ENCODE assay signal across 9 cellular contexts in genomic region chr2:241041557-241042158, GRCh38. TPM values are rescaled to one million over a fixed set of nuclear protein-coding genes. Genes with fewer than 3 reads are reported as not detected.
A peak's percentile ranks its signal among the peaks of the same experiment; 100 is the strongest.
DNase-seq lines count a peak whose midpoint lies in the region; ATAC-seq, FAIRE-seq and TF ChIP-seq lines count a peak whose summit lies in the region.
"Had no signal": no experiment of that assay in that cellular context is flagged by ENCODE, and none has a peak within 500 bp of the region (broad histone marks: within the 10 kb centered on the region; RNA-seq: fewer than 3 reads in every experiment).

No MANE protein-coding gene starts in this region.

- 2% methylated on average over 6 of the region's 6 CpGs for WGBS in GM12878 (ENCODE audit: insufficient coverage, insufficient replicate concordance, low lambda C conversion rate, missing lambda C conversion rate)

- H3K4me1 ChIP-seq in GM12878 (ENCODE audit: control insufficient read depth, insufficient read depth, low read length) = peaks cover 51% of the 10 kb centered on the region
- no peaks in the 10 kb centered on the region for H3K4me1 ChIP-seq in BE2C

- no TSS peak for BruUV-seq in GM12878 (replicated peaks; lab: Mats Ljungman, UMichigan)

- H3K36me3 ChIP-seq in GM12878 (ENCODE audit: control insufficient read depth in 2 of 2, insufficient read depth in 2 of 2, low read length in 1 of 2) (no peaks in the 10 kb centered on the region), BE2C (no peaks in the 10 kb centered on the region)

- no peaks in the 10 kb centered on the region for H3K79me2 ChIP-seq in GM12878 (ENCODE audit: control insufficient read depth, insufficient read depth, low read length)

- peak overlapping the region; percentile 56 for H3K4me2 ChIP-seq in GM12878 (ENCODE audit: control insufficient read depth, insufficient read depth)

- peaks cover 41% of the 10 kb centered on the region for H3K27me3 Mint-ChIP-seq in progenitor cell of endocrine pancreas

- H4K20me1 ChIP-seq in GM12878 (ENCODE audit: control insufficient read depth, insufficient read depth) = no peaks in the 10 kb centered on the region

- intact Hi-C loops in GM12878 (cut with micrococcal nuclease; ENCODE audit: unreplicated experiment) = no loop called here

- H3K4me1 Mint-ChIP-seq in progenitor cell of endocrine pancreas (ENCODE audit: low read depth) = no peaks in the 10 kb centered on the region

- H3K27me3 ChIP-seq in GM12878 (replicated peaks in 1 of 2; ENCODE audit: control insufficient read depth in 2 of 2, insufficient read depth in 2 of 2, low read length in 1 of 2) (no peaks in the 10 kb centered on the region), BE2C (no peaks in the 10 kb centered on the region)
- H3K27me3 ChIP-seq: heart left ventricle had no signal

- H3K27ac ChIP-seq in GM12878 (ENCODE audit: control insufficient read depth, insufficient read depth) = peak overlapping the region; percentile 82
- H3K27ac ChIP-seq: heart left ventricle had no signal

- no peak overlapping the region for H3K4me3 Mint-ChIP-seq in progenitor cell of endocrine pancreas (ENCODE audit: low read depth)

- no peaks in the 10 kb centered on the region for H3K36me3 Mint-ChIP-seq in progenitor cell of endocrine pancreas (ENCODE audit: insufficient read depth)

- TF ChIP-seq RAD21 in GM12878 (IDR thresholded peaks at IDR 0.05; ENCODE audit: insufficient read depth, low read depth, low read length) = no peak

- TF ChIP-seq EP300 in GM12878 (IDR thresholded peaks at IDR 0.05; ENCODE audit: borderline replicate concordance in 1 of 2, control insufficient read depth in 1 of 2, low read depth in 2 of 2, low read length in 2 of 2) = peak in 1 of 2 experiments; percentile 68; a peak in 2 of 4 replicates

- in situ Hi-C loops in GM12878 (cut with MboI) = no loop called here

- POLR2A ChIA-PET in GM12878 (lab: Charles Lee) = interaction anchor here (1.4 kb wide), 1 partner anchor 18 kb away, joined by 3 read pairs; no protein-coding TSS in a partner anchor

- TF ChIP-seq CTCF in GM12878 (IDR thresholded peaks at IDR 0.05 in 2 of 3, conservative IDR thresholded peaks at IDR 0.05 in 1 of 3; ENCODE audit: control insufficient read depth in 2 of 3, extremely low read depth in 1 of 3, insufficient read depth in 1 of 3, low read depth in 3 of 3, low read length in 3 of 3) (no peak), progenitor cell of endocrine pancreas (IDR thresholded peaks at IDR 0.05; ENCODE audit: unreplicated experiment) (no peak), BE2C (IDR thresholded peaks at IDR 0.05; ENCODE audit: low read depth, low read length) (no peak)

- H3K27ac Mint-ChIP-seq in progenitor cell of endocrine pancreas = no peak overlapping the region

- peak overlapping the region; percentile 68; the same call in 1 of the 2 replicates for H3K9ac ChIP-seq in GM12878 (ENCODE audit: control insufficient read depth, insufficient read depth, low read length)

- H3K9me3 Mint-ChIP-seq in progenitor cell of endocrine pancreas (ENCODE audit: low read depth) = peaks cover 9% of the 10 kb centered on the region

- H3K9me3 ChIP-seq in GM12878 (replicated peaks; ENCODE audit: control insufficient read depth, insufficient read depth, low read length) = no peaks in the 10 kb centered on the region
- no peaks in the 10 kb centered on the region for H3K9me3 ChIP-seq in BE2C

- peak overlapping the region; percentile 28; the same call in 1 of the 2 replicates for H3K4me3 ChIP-seq in GM12878
- H3K4me3 ChIP-seq in BE2C (ENCODE audit: low read depth, low read length) = no peak overlapping the region
- H3K4me3 ChIP-seq: heart left ventricle had no signal

- RAD21 ChIA-PET in GM12878 (lab: Charles Lee; ENCODE audit: unreplicated experiment) = interaction anchor here (1.0 kb wide), 1 partner anchor 22 kb away, joined by 3 read pairs; no protein-coding TSS in a partner anchor

- peak overlapping the region; percentile 35 for H2AFZ ChIP-seq in GM12878 (ENCODE audit: control insufficient read depth, low read depth, low read length)

- FAIRE-seq in GM12878 (lab: Jason Lieb, UNC) = peak; percentile 99

- CTCF ChIA-PET in GM12878 (lab: Yijun Ruan, JAX) = no interaction called here

- TF ChIP-seq POLR2A in GM12878 (IDR thresholded peaks at IDR 0.05; ENCODE audit: low read depth, low read length) = peak; percentile 24; the same call in 1 of the 2 replicates

- peak; percentile 86 for DNase-seq in GM12878 (ENCODE audit: low read depth, low spot score)
- DNase-seq in activated CD8-positive, alpha-beta memory T cell treated with anti-CD3 and anti-CD28 coated beads for 24 hours = no peak
- DNase-seq in progenitor cell of endocrine pancreas (ENCODE audit: low spot score, unreplicated experiment) = no peak
- DNase-seq in BE2C = no peak
- DNase-seq in cerebellar cortex (ENCODE audit: low spot score) = no peak
- DNase-seq: heart left ventricle had no signal

- ATAC-seq in GM18508 (IDR thresholded peaks at IDR 0.05; ENCODE audit: insufficient read depth, unreplicated experiment) (peak; percentile 74), GM21528 (IDR thresholded peaks at IDR 0.05; ENCODE audit: low FRiP score, unreplicated experiment) (peak; percentile 47), HG03520 (IDR thresholded peaks at IDR 0.05; ENCODE audit: unreplicated experiment) (peak; percentile 56), GM12878 (peak; percentile 79)
- ATAC-seq: heart left ventricle had no signal

- SMC1A ChIA-PET in GM12878 (lab: Charles Lee; ENCODE audit: uncharacterized antibody, unreplicated experiment) = no interaction called here

TF ChIP-seq in GM12878, 131 proteins besides CTCF, POLR2A, EP300 and RAD21 (continues in another document):
- TF ChIP-seq CUX1 (IDR thresholded peaks at IDR 0.05; ENCODE audit: insufficient replicate concordance, low read depth, low read length) (no peak), BRCA1 (IDR thresholded peaks at IDR 0.05; ENCODE audit: low read depth, low read length) (no peak), FOXM1 (IDR thresholded peaks at IDR 0.05; ENCODE audit: low read depth, low read length) (peak; percentile 69; the same call in 1 of the 2 replicates), SREBF1 (IDR thresholded peaks at IDR 0.05; ENCODE audit: low read length) (no peak)

RNA-seq across cellular contexts. Expression of gene SNED1, which starts 43.2 kb away (rescaled TPM):
- total RNA-seq in GM12878 (2013; cell fraction: nucleolus; rRNA removed) = 70.4 and 84.1 TPM in 2 replicates
- total RNA-seq in GM12878 (2014; rRNA removed) (4.4 and 7.6 TPM in 2 replicates), GM12878 (2014; rRNA removed; fragmentation: Illumina TruSeq; extraction: Trizol) (3.4 TPM in 2 replicates), GM12878 (2021) (5.5 and 7.3 TPM in 2 replicates), progenitor cell of endocrine pancreas (2.2 and 2.5 TPM in 2 replicates)
- 0.97 TPM for polyA plus RNA-seq in GM12878 (2011; ENCODE audit: low read depth)
- polyA plus RNA-seq in GM12878 (2011; rRNA removed) (3.6 and 4.4 TPM in 2 replicates), GM12878 (2014; fragmentation: Illumina TruSeq; extraction: Trizol) (0.17 and 1.3 TPM in 2 replicates), GM12878 (2014; fragmentation: Nextera tagmentation; extraction: Ambion mirVana) (under 1 TPM; 0.05 to 0.18 TPM), GM12878 (2014; rRNA removed) (6.5 and 8.4 TPM in 2 replicates), GM12878 (2016; fragmentation: Nextera tagmentation; extraction: Ambion mirVana) (1 to 10 TPM; 1.7 to 2.5 TPM)
- polyA plus RNA-seq in GM12878 (2011; cell fraction: cytosol; rRNA removed) = 4.7 and 6.9 TPM in 2 replicates
- polyA plus RNA-seq in GM12878 (2011; cell fraction: nucleus; rRNA removed) = 24.3 and 25.9 TPM in 2 replicates
- polyA plus RNA-seq in GM12878 (2012) = 1.3 and 1.4 TPM in 2 replicates
- polyA minus RNA-seq in GM12878 (2011; rRNA and poly(A)+ RNA removed) = 4.2 and 15.9 TPM in 2 replicates
- 1.1 and 3.3 TPM in 2 replicates for polyA minus RNA-seq in GM12878 (2011; cell fraction: cytosol; rRNA and poly(A)+ RNA removed)
- polyA minus RNA-seq in GM12878 (2011; cell fraction: nucleus; rRNA and poly(A)+ RNA removed) = 14.7 and 21.0 TPM in 2 replicates
- 1.6 TPM for polyA plus RNA-seq in BE2C (2012; ENCODE audit: insufficient read depth, insufficient read length, low read depth)
